In the genomic region with DNA sequence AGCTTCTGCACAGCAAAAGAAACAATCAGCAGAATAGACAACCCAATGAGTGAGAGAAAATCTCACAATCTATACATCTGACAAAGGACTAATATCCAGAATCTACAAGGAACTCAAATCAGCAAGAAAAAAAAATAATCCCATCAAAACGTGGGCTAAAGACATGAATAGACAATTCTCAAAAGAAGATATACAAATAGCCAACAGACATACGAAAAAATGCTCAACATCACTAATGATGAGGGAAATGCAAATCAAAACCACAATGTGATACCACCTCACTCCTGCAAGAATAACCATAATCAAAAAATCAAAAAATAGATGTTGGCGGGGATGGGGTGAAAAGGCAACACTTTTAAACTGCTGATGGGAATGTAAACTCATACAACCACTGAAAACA, we compare ENCODE assay signal across 3 cellular contexts. TPM values are rescaled to one million over a fixed set of nuclear protein-coding genes. Genes with fewer than 3 reads are reported as not detected.
"Had no signal": no experiment of that assay in that cellular context is flagged by ENCODE, and none has a peak within 500 bp of the region (broad histone marks: within the 10 kb centered on the region; RNA-seq: fewer than 3 reads in every experiment).

No MANE protein-coding gene starts in this region.

RNA-seq across cellular contexts. Expression of a gene that starts 10.4 kb away (rescaled TPM):
- total RNA-seq: GM23248, HT-29 had no signal
- polyA plus RNA-seq: K562 had no signal
